8 cellular contexts compared by ENCODE assay signal in genomic region chr7:98250789-98251188, GRCh38. TPM values are rescaled to one million over a fixed set of nuclear protein-coding genes. Genes with fewer than 3 reads are reported as not detected.
DNase-seq lines count a peak whose midpoint lies in the region; ATAC-seq and TF ChIP-seq lines count a peak whose summit lies in the region.

No MANE protein-coding gene starts in this region.

- no peaks in the 10 kb centered on the region for H3K9me3 Mint-ChIP-seq in effector memory CD8-positive, alpha-beta T cell

- no peaks in the 10 kb centered on the region for H3K27me3 Mint-ChIP-seq in effector memory CD8-positive, alpha-beta T cell

- no peaks in the 10 kb centered on the region for H3K27me3 ChIP-seq in skeletal muscle satellite cell (ENCODE audit: control insufficient read depth, insufficient read depth, low read length)

- peak overlapping the region; percentile 94 to 97 for H3K27ac Mint-ChIP-seq in effector memory CD8-positive, alpha-beta T cell

- intact Hi-C loops in posterior cingulate gyrus (cut with DNase I): no loop called here

- H3K9me3 ChIP-seq in skeletal muscle satellite cell (replicated peaks; ENCODE audit: low read length): no peaks in the 10 kb centered on the region

- peak overlapping the region; percentile 87 for H3K27ac ChIP-seq in VCaP

- H3K36me3 Mint-ChIP-seq in effector memory CD8-positive, alpha-beta T cell (ENCODE audit: insufficient read depth): peaks cover 33% of the 10 kb centered on the region

- DNase-seq in NCI-H2081 (lab: John Stamatoyannopoulos, UW): peak; percentile 2 to 61
- no peak for DNase-seq in NCI-H2081 treated with DMSO at 0.1 percent for 48 hours (lab: John Stamatoyannopoulos, UW)
- peak; percentile 18 to 32 (median 28) for DNase-seq in effector memory CD8-positive, alpha-beta T cell
- no peak for DNase-seq in NOMO-1 treated with dmso at 0.1 percent for 144 hours (lab: John Stamatoyannopoulos, UW; ENCODE audit: unreplicated experiment)
- DNase-seq in posterior cingulate gyrus: no peak
- no peak for DNase-seq in putamen (ENCODE audit: low spot score)

- peak overlapping the region; percentile 99 for H3K4me3 ChIP-seq in skeletal muscle satellite cell (ENCODE audit: low read length)

- peaks cover 18% of the 10 kb centered on the region for H3K4me1 ChIP-seq in skeletal muscle satellite cell (ENCODE audit: control insufficient read depth, insufficient read depth, low read length)

- peak; percentile 28 for ATAC-seq in effector memory CD8-positive, alpha-beta T cell (replicated peaks)

- peak overlapping the region; percentile 97 for H3K4me2 ChIP-seq in skeletal muscle satellite cell (ENCODE audit: low read length)

- peak overlapping the region; percentile 95 for H3K4me3 Mint-ChIP-seq in effector memory CD8-positive, alpha-beta T cell

- peaks cover 36 to 55% of the 10 kb centered on the region in 2 donors for H3K4me1 Mint-ChIP-seq in effector memory CD8-positive, alpha-beta T cell (ENCODE audit: low read depth in 2 of 2)

- peaks cover 3% of the 10 kb centered on the region for H3K36me3 ChIP-seq in skeletal muscle satellite cell (ENCODE audit: insufficient read depth, low read length)

- H3K9ac ChIP-seq in skeletal muscle satellite cell (ENCODE audit: low read depth, low read length): no peak overlapping the region

- no peak for TF ChIP-seq CTCF in VCaP (conservative IDR thresholded peaks at IDR 0.05)

RNA-seq across cellular contexts. Expression of gene TECPR1, which starts 1.2 kb away (rescaled TPM):
- 12.4 and 13.3 TPM in 2 replicates for total RNA-seq in skeletal muscle satellite cell (2012; rRNA removed)

RNA-seq across cellular contexts. Expression of gene BRI3, which starts 30.7 kb away (rescaled TPM):
- 93.0 and 95.3 TPM in 2 replicates for total RNA-seq in skeletal muscle satellite cell (2012; rRNA removed)

RNA-seq across cellular contexts. Expression of gene BHLHA15, which starts 39.5 kb away (rescaled TPM):
- total RNA-seq in skeletal muscle satellite cell (2012; rRNA removed): 1.7 TPM in 1 of 2 replicates, not detected in the other

Comparison
In these comparisons a context has a peak if more than half of its experiments do, and no peak if none do; other contexts are left out.
1. DNase-seq: peak in NCI-H2081 (2 of 2) and effector memory CD8-positive, alpha-beta T cell (3 of 3); none in NCI-H2081 treated with DMSO at 0.1 percent for 48 hours (single experiment), NOMO-1 treated with dmso at 0.1 percent for 144 hours (single experiment), posterior cingulate gyrus (0 of 10) and putamen (single experiment).